In genomic region chr7:66535414-66536329, GRCh38 we compare ENCODE assay signal across 1 cellular context.
TF ChIP-seq lines count a peak whose summit lies in the region.

No MANE protein-coding gene starts in this region.

TF ChIP-seq in HepG2, 621 proteins besides CTCF, POLR2A, EP300 and RAD21 (continued from another document and continues in another):
- TF ChIP-seq ZFP37 (CRISPR knock-in tag; IDR thresholded peaks at IDR 0.05; ENCODE audit: borderline replicate concordance) (no peak), ZNF543 (CRISPR knock-in tag; IDR thresholded peaks at IDR 0.05) (0 out of 2 replicates have a peak, but pooled peaks have one; percentile 32), ZBTB3 (CRISPR knock-in tag; IDR thresholded peaks at IDR 0.05; ENCODE audit: borderline replicate concordance, low read depth) (peak; percentile 81), GABPA (IDR thresholded peaks at IDR 0.05; ENCODE audit: low read depth, low read length) (no peak), GABPA (CRISPR knock-in tag; IDR thresholded peaks at IDR 0.05; ENCODE audit: low read depth) (peak; percentile 19; the same call in 1 of the 2 replicates), KAT2B (IDR thresholded peaks at IDR 0.05; ENCODE audit: borderline replicate concordance, low read depth, low read length) (no peak), REL (CRISPR knock-in tag; conservative IDR thresholded peaks at IDR 0.05) (no peak), ZNF737 (CRISPR knock-in tag; IDR thresholded peaks at IDR 0.05; ENCODE audit: borderline replicate concordance) (0 out of 2 replicates have a peak, but pooled peaks have one; percentile 60), KDM6A (CRISPR knock-in tag; IDR thresholded peaks at IDR 0.05; ENCODE audit: low read depth) (peak; percentile 64), AKAP8 (CRISPR knock-in tag; IDR thresholded peaks at IDR 0.05) (no peak; the same call in 1 of the 2 replicates), ZNF333 (CRISPR knock-in tag; IDR thresholded peaks at IDR 0.05; ENCODE audit: borderline replicate concordance) (no peak), MXI1 (IDR thresholded peaks at IDR 0.05; ENCODE audit: borderline replicate concordance, low read depth, low read length) (peak; percentile 41; the same call in 1 of the 3 replicates), FLYWCH1 (CRISPR knock-in tag; IDR thresholded peaks at IDR 0.05) (no peak), ZNF232 (CRISPR knock-in tag; IDR thresholded peaks at IDR 0.05; ENCODE audit: borderline replicate concordance) (no peak), HOXA9 (CRISPR knock-in tag; IDR thresholded peaks at IDR 0.05; ENCODE audit: borderline replicate concordance) (no peak), SRSF9 (IDR thresholded peaks at IDR 0.05; ENCODE audit: borderline replicate concordance, insufficient read depth, low read depth, low read length, poor library complexity, severe bottlenecking) (no peak), JUN (CRISPR knock-in tag; IDR thresholded peaks at IDR 0.05) (peak; percentile 55), ZNF343 (CRISPR knock-in tag; IDR thresholded peaks at IDR 0.05) (peak; percentile 68; the same call in 1 of the 2 replicates), SALL1 (CRISPR knock-in tag; IDR thresholded peaks at IDR 0.05) (peak; percentile 89), REPIN1 (CRISPR knock-in tag; IDR thresholded peaks at IDR 0.05; ENCODE audit: borderline replicate concordance, low read depth) (no peak), PHF20 (CRISPR knock-in tag; IDR thresholded peaks at IDR 0.05) (0 out of 2 replicates have a peak, but pooled peaks have one; percentile 38), SIN3A (IDR thresholded peaks at IDR 0.05; ENCODE audit: borderline replicate concordance, low read depth, low read length) (no peak), KIAA2018 (CRISPR knock-in tag; IDR thresholded peaks at IDR 0.05; ENCODE audit: borderline replicate concordance) (no peak), ELF3 (CRISPR knock-in tag; IDR thresholded peaks at IDR 0.05) (no peak; the same call in 1 of the 2 replicates), PHF21A (CRISPR knock-in tag; IDR thresholded peaks at IDR 0.05) (peak; percentile 89), ZNF580 (CRISPR knock-in tag; IDR thresholded peaks at IDR 0.05; ENCODE audit: borderline replicate concordance, low read depth) (no peak), SMAD1 (CRISPR knock-in tag; IDR thresholded peaks at IDR 0.05; ENCODE audit: borderline replicate concordance, low read depth) (0 out of 2 replicates have a peak, but pooled peaks have one; percentile 33), MAZ (IDR thresholded peaks at IDR 0.05; ENCODE audit: borderline replicate concordance, low read depth, low read length) (no peak), MAZ (CRISPR knock-in tag; IDR thresholded peaks at IDR 0.05; ENCODE audit: low read depth) (no peak), HNRNPLL (IDR thresholded peaks at IDR 0.05; ENCODE audit: low read depth, low read length, poor library complexity, severe bottlenecking) (no peak), HDAC1 (CRISPR knock-in tag; IDR thresholded peaks at IDR 0.05) (peak; percentile 45), SAP130 (CRISPR knock-in tag; IDR thresholded peaks at IDR 0.05; ENCODE audit: low read depth) (peak; percentile 60), SUZ12 (IDR thresholded peaks at IDR 0.05; ENCODE audit: low read depth, low read length) (no peak)
- TF ChIP-seq, protein P1, sequence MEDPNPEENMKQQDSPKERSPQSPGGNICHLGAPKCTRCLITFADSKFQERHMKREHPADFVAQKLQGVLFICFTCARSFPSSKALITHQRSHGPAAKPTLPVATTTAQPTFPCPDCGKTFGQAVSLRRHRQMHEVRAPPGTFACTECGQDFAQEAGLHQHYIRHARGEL (CRISPR knock-in tag; IDR thresholded peaks at IDR 0.05) = no peak
- TF ChIP-seq, protein P2, sequence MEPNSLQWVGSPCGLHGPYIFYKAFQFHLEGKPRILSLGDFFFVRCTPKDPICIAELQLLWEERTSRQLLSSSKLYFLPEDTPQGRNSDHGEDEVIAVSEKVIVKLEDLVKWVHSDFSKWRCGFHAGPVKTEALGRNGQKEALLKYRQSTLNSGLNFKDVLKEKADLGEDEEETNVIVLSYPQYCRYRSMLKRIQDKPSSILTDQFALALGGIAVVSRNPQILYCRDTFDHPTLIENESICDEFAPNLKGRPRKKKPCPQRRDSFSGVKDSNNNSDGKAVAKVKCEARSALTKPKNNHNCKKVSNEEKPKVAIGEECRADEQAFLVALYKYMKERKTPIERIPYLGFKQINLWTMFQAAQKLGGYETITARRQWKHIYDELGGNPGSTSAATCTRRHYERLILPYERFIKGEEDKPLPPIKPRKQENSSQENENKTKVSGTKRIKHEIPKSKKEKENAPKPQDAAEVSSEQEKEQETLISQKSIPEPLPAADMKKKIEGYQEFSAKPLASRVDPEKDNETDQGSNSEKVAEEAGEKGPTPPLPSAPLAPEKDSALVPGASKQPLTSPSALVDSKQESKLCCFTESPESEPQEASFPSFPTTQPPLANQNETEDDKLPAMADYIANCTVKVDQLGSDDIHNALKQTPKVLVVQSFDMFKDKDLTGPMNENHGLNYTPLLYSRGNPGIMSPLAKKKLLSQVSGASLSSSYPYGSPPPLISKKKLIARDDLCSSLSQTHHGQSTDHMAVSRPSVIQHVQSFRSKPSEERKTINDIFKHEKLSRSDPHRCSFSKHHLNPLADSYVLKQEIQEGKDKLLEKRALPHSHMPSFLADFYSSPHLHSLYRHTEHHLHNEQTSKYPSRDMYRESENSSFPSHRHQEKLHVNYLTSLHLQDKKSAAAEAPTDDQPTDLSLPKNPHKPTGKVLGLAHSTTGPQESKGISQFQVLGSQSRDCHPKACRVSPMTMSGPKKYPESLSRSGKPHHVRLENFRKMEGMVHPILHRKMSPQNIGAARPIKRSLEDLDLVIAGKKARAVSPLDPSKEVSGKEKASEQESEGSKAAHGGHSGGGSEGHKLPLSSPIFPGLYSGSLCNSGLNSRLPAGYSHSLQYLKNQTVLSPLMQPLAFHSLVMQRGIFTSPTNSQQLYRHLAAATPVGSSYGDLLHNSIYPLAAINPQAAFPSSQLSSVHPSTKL (CRISPR knock-in tag; IDR thresholded peaks at IDR 0.05) = peak; percentile 66; the same call in 1 of the 2 replicates
- TF ChIP-seq, protein P3, sequence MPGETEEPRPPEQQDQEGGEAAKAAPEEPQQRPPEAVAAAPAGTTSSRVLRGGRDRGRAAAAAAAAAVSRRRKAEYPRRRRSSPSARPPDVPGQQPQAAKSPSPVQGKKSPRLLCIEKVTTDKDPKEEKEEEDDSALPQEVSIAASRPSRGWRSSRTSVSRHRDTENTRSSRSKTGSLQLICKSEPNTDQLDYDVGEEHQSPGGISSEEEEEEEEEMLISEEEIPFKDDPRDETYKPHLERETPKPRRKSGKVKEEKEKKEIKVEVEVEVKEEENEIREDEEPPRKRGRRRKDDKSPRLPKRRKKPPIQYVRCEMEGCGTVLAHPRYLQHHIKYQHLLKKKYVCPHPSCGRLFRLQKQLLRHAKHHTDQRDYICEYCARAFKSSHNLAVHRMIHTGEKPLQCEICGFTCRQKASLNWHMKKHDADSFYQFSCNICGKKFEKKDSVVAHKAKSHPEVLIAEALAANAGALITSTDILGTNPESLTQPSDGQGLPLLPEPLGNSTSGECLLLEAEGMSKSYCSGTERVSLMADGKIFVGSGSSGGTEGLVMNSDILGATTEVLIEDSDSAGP (CRISPR knock-in tag; IDR thresholded peaks at IDR 0.05; ENCODE audit: borderline replicate concordance) = peak; percentile 85; the same call in 1 of the 2 replicates
- TF ChIP-seq, protein P4, sequence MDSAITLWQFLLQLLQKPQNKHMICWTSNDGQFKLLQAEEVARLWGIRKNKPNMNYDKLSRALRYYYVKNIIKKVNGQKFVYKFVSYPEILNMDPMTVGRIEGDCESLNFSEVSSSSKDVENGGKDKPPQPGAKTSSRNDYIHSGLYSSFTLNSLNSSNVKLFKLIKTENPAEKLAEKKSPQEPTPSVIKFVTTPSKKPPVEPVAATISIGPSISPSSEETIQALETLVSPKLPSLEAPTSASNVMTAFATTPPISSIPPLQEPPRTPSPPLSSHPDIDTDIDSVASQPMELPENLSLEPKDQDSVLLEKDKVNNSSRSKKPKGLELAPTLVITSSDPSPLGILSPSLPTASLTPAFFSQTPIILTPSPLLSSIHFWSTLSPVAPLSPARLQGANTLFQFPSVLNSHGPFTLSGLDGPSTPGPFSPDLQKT (CRISPR knock-in tag; IDR thresholded peaks at IDR 0.05; ENCODE audit: borderline replicate concordance) = no peak
- TF ChIP-seq, protein P5, sequence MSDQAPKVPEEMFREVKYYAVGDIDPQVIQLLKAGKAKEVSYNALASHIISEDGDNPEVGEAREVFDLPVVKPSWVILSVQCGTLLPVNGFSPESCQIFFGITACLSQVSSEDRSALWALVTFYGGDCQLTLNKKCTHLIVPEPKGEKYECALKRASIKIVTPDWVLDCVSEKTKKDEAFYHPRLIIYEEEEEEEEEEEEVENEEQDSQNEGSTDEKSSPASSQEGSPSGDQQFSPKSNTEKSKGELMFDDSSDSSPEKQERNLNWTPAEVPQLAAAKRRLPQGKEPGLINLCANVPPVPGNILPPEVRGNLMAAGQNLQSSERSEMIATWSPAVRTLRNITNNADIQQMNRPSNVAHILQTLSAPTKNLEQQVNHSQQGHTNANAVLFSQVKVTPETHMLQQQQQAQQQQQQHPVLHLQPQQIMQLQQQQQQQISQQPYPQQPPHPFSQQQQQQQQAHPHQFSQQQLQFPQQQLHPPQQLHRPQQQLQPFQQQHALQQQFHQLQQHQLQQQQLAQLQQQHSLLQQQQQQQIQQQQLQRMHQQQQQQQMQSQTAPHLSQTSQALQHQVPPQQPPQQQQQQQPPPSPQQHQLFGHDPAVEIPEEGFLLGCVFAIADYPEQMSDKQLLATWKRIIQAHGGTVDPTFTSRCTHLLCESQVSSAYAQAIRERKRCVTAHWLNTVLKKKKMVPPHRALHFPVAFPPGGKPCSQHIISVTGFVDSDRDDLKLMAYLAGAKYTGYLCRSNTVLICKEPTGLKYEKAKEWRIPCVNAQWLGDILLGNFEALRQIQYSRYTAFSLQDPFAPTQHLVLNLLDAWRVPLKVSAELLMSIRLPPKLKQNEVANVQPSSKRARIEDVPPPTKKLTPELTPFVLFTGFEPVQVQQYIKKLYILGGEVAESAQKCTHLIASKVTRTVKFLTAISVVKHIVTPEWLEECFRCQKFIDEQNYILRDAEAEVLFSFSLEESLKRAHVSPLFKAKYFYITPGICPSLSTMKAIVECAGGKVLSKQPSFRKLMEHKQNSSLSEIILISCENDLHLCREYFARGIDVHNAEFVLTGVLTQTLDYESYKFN (CRISPR knock-in tag; conservative IDR thresholded peaks at IDR 0.05) = peak; percentile 95
- TF ChIP-seq, protein P6, sequence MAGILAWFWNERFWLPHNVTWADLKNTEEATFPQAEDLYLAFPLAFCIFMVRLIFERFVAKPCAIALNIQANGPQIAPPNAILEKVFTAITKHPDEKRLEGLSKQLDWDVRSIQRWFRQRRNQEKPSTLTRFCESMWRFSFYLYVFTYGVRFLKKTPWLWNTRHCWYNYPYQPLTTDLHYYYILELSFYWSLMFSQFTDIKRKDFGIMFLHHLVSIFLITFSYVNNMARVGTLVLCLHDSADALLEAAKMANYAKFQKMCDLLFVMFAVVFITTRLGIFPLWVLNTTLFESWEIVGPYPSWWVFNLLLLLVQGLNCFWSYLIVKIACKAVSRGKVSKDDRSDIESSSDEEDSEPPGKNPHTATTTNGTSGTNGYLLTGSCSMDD (CRISPR knock-in tag; IDR thresholded peaks at IDR 0.05) = no peak
